Comparison of ENCODE assay signal across 8 cellular contexts in genomic region chr9:127569819-127570401, GRCh38. TPM values are rescaled to one million over a fixed set of nuclear protein-coding genes. Genes with fewer than 3 reads are reported as not detected.
DNase-seq lines count a peak whose midpoint lies in the region; ATAC-seq and TF ChIP-seq lines count a peak whose summit lies in the region.

No MANE protein-coding gene starts in this region.

- H3K27ac ChIP-seq in right atrium auricular region (peak overlapping the region; percentile 89 to 94), OCI-LY3 (ENCODE audit: low read length) (no peak overlapping the region), mucosa of rectum (ENCODE audit: low read depth in 2 of 2, low read length in 2 of 2) (peak overlapping the region; percentile 96)

- no peaks in the 10 kb centered on the region for H3K79me2 ChIP-seq in OCI-LY3 (ENCODE audit: low read length)

- no peaks in the 10 kb centered on the region for H3K27me3 Mint-ChIP-seq in central memory CD8-positive, alpha-beta T cell

- no peaks in the 10 kb centered on the region for H4K20me1 ChIP-seq in OCI-LY3 (ENCODE audit: insufficient read depth, low read length)

- H3K4me3 ChIP-seq in right atrium auricular region (peak overlapping the region; percentile 88 to 89), OCI-LY3 (ENCODE audit: low read length) (peak overlapping the region; percentile 89), mucosa of rectum (ENCODE audit: low read length in 2 of 2) (peak overlapping the region; percentile 71 to 73)

- H3K4me3 Mint-ChIP-seq in central memory CD8-positive, alpha-beta T cell, result peak overlapping the region; percentile 75

- H3K36me3 Mint-ChIP-seq in central memory CD8-positive, alpha-beta T cell (ENCODE audit: insufficient read depth), result peaks cover 2% of the 10 kb centered on the region

- no peaks in the 10 kb centered on the region for H3K9me3 ChIP-seq in right atrium auricular region
- H3K9me3 ChIP-seq in OCI-LY3 (ENCODE audit: insufficient read depth, low read length), result no peaks in the 10 kb centered on the region
- H3K9me3 ChIP-seq in mucosa of rectum (ENCODE audit: control insufficient read depth in 2 of 2, low read length in 2 of 2), result no peaks in the 10 kb centered on the region

- peak overlapping the region; percentile 76 for H3K27ac Mint-ChIP-seq in central memory CD8-positive, alpha-beta T cell (ENCODE audit: low read depth)

- ATAC-seq in Right ventricle myocardium superior (ENCODE audit: poor library complexity), result no peak
- ATAC-seq in central memory CD8-positive, alpha-beta T cell (replicated peaks; ENCODE audit: extremely low read depth, poor library complexity, severe bottlenecking), result peak; percentile 67

- intact Hi-C loops in Right ventricle myocardium superior (cut with DNase I), result no loop called here

- H3K36me3 ChIP-seq in right atrium auricular region (no peaks in the 10 kb centered on the region), OCI-LY3 (replicated peaks; ENCODE audit: low read depth, low read length) (no peaks in the 10 kb centered on the region), mucosa of rectum (ENCODE audit: control insufficient read depth in 2 of 2, insufficient read depth in 2 of 2, low read length in 2 of 2) (no peaks in the 10 kb centered on the region)

- peak overlapping the region; percentile 89 for H3K4me2 ChIP-seq in OCI-LY3 (ENCODE audit: low read length)

- H3K4me1 ChIP-seq in right atrium auricular region, result peaks cover 0 to 67% of the 10 kb centered on the region in 2 donors
- H3K4me1 ChIP-seq in OCI-LY3 (ENCODE audit: low read length), result peaks cover 14% of the 10 kb centered on the region
- H3K4me1 ChIP-seq in mucosa of rectum (ENCODE audit: control insufficient read depth in 2 of 2, insufficient read depth in 2 of 2, low read length in 2 of 2), result peaks cover 55 to 64% of the 10 kb centered on the region in 2 donors

- peaks cover 20% of the 10 kb centered on the region for H3K4me1 Mint-ChIP-seq in central memory CD8-positive, alpha-beta T cell

- TF ChIP-seq CTCF in right atrium auricular region (IDR thresholded peaks at IDR 0.05) (no peak), OCI-LY3 (IDR thresholded peaks at IDR 0.05; ENCODE audit: low read depth, low read length) (no peak)

- peak overlapping the region; percentile 75 for H2AFZ ChIP-seq in OCI-LY3 (ENCODE audit: low read depth, low read length)

- no peaks in the 10 kb centered on the region for H3K9me3 Mint-ChIP-seq in central memory CD8-positive, alpha-beta T cell

- no peaks in the 10 kb centered on the region for H3K27me3 ChIP-seq in right atrium auricular region
- H3K27me3 ChIP-seq in OCI-LY3 (ENCODE audit: low read depth, low read length), result peaks cover 6% of the 10 kb centered on the region
- no peaks in the 10 kb centered on the region for H3K27me3 ChIP-seq in mucosa of rectum (ENCODE audit: control insufficient read depth in 2 of 2, insufficient read depth in 2 of 2, low read length in 2 of 2)

- peak overlapping the region; percentile 66 for H3K9ac ChIP-seq in OCI-LY3 (ENCODE audit: low read length)
- H3K9ac ChIP-seq in mucosa of rectum (ENCODE audit: low read depth in 1 of 2, low read length in 2 of 2), result peak overlapping the region; percentile 83 to 86

- no peak for DNase-seq in right atrium auricular region (ENCODE audit: low spot score)
- no peak for DNase-seq in Right ventricle myocardium superior
- no peak for DNase-seq in central memory CD8-positive, alpha-beta T cell (ENCODE audit: low spot score in 2 of 2)
- DNase-seq in AG08396 (ENCODE audit: low spot score), result no peak
- DNase-seq in GM03348 (ENCODE audit: low spot score), result no peak
- DNase-seq in GM19238 (ENCODE audit: insufficient read length, low spot score), result no peak

RNA-seq across cellular contexts. Expression of gene STXBP1, which starts 42.2 kb away (rescaled TPM):
- 10 to 100 TPM; 44.9 to 72.8 TPM for total RNA-seq in right atrium auricular region
- 50.9 TPM for total RNA-seq in Right ventricle myocardium superior
